ENCODE assay signal across 13 cellular contexts in genomic region chr17:6495450-6496115, GRCh38. TPM values are rescaled to one million over a fixed set of nuclear protein-coding genes. Genes with fewer than 3 reads are reported as not detected.
DNase-seq lines count a peak whose midpoint lies in the region; ATAC-seq and TF ChIP-seq lines count a peak whose summit lies in the region.
"Had no signal": no experiment of that assay in that cellular context is flagged by ENCODE, and none has a peak within 500 bp of the region (broad histone marks: within the 10 kb centered on the region; RNA-seq: fewer than 3 reads in every experiment).

No MANE protein-coding gene starts in this region.

- intact Hi-C loops in A673 (cut with micrococcal nuclease; ENCODE audit: unreplicated experiment) = no loop called here
- intact Hi-C loops in HCT116 (cut with micrococcal nuclease) = no loop called here

- no peak overlapping the region for H3K9ac ChIP-seq in HCT116 (ENCODE audit: low read length)

- TF ChIP-seq CTCF in A673 (conservative IDR thresholded peaks at IDR 0.05; ENCODE audit: low read depth, low read length) = 0 out of 2 replicates have a peak, but pooled peaks have one; percentile 39
- TF ChIP-seq CTCF in HCT116 (IDR thresholded peaks at IDR 0.05 in 2 of 3, conservative IDR thresholded peaks at IDR 0.05 in 1 of 3; ENCODE audit: borderline replicate concordance in 1 of 3, insufficient read depth in 1 of 3, low read depth in 2 of 3, low read length in 2 of 3) = peak in 2 of 3 experiments; percentile 46 to 51; a peak in 4 of 6 replicates
- peak; percentile 13 for TF ChIP-seq CTCF in brain microvascular endothelial cell (IDR thresholded peaks at IDR 0.05; ENCODE audit: low read depth, low read length, missing control alignments)

- POLR2A ChIA-PET in A673 (lab: Charles Lee; ENCODE audit: low non-redundant PET) (interaction anchor here (0.6 to 0.7 kb wide), 2 partner anchors 36 to 73 kb away, joined by 3 to 5 read pairs; no protein-coding TSS in a partner anchor), HCT116 (lab: Charles Lee) (no interaction called here)

- H3K4me2 ChIP-seq in HCT116 (ENCODE audit: low read length) = no peak overlapping the region

- H3K36me3 ChIP-seq in A673 (ENCODE audit: insufficient read depth, low read length, poor library complexity, severe bottlenecking) = no peaks in the 10 kb centered on the region
- no peaks in the 10 kb centered on the region for H3K36me3 ChIP-seq in HCT116 (ENCODE audit: control insufficient read depth in 1 of 2, insufficient read depth in 2 of 2, low read length in 2 of 2)
- H3K36me3 ChIP-seq in brain microvascular endothelial cell (replicated peaks) = no peaks in the 10 kb centered on the region
- H3K36me3 ChIP-seq: upper lobe of left lung had no signal

- RAD21 ChIA-PET in HCT116 (lab: Charles Lee; ENCODE audit: low non-redundant PET in 1 of 2, low total read pairs in 2 of 2, uncharacterized antibody in 2 of 2, unreplicated experiment in 2 of 2) = no interaction called here

- no peak for TF ChIP-seq RAD21 in HCT116 (IDR thresholded peaks at IDR 0.05; ENCODE audit: low read depth)

- H3K27me3 ChIP-seq in A673 (replicated peaks; ENCODE audit: insufficient read depth, low read depth, low read length, poor library complexity) (no peaks in the 10 kb centered on the region), HCT116 (ENCODE audit: insufficient read depth, low read length) (no peaks in the 10 kb centered on the region), brain microvascular endothelial cell (replicated peaks) (no peaks in the 10 kb centered on the region)
- H3K27me3 ChIP-seq: upper lobe of left lung had no signal

- in situ Hi-C loops in brain microvascular endothelial cell (cut with HindIII; ENCODE audit: low pct_ligation_motif_present, low sequenced_read_pairs) = no loop called here

- H3K9me3 ChIP-seq in A673 (ENCODE audit: low read depth, low read length, poor library complexity, severe bottlenecking) (no peaks in the 10 kb centered on the region), HCT116 (ENCODE audit: control insufficient read depth in 1 of 2, insufficient read depth in 1 of 2, low read depth in 1 of 2, low read length in 2 of 2) (no peaks in the 10 kb centered on the region)
- H3K9me3 ChIP-seq: upper lobe of left lung had no signal

- no peaks in the 10 kb centered on the region for H4K20me1 ChIP-seq in HCT116 (ENCODE audit: insufficient read depth)

- H3K4me1 ChIP-seq in A673 (ENCODE audit: insufficient read depth, low read length, poor library complexity, severe bottlenecking) = peaks cover 42% of the 10 kb centered on the region
- no peaks in the 10 kb centered on the region for H3K4me1 ChIP-seq in HCT116 (ENCODE audit: control insufficient read depth in 1 of 2, insufficient read depth in 2 of 2, low read length in 2 of 2)

- no peaks in the 10 kb centered on the region for H3K9me2 ChIP-seq in HCT116 (ENCODE audit: insufficient read depth)

- ATAC-seq in HCT116 (peak; percentile 40; the same call in 1 of the 2 replicates), GM19463 (IDR thresholded peaks at IDR 0.05; ENCODE audit: unreplicated experiment) (no peak)

- H3K4me3 ChIP-seq in A673 (ENCODE audit: low read depth, low read length, poor library complexity, severe bottlenecking) (no peak overlapping the region), HCT116 (replicated peaks in 1 of 2; ENCODE audit: low read depth in 1 of 2, low read length in 2 of 2) (no peak overlapping the region), brain microvascular endothelial cell (ENCODE audit: low read depth, low read length) (no peak overlapping the region)
- H3K4me3 ChIP-seq: upper lobe of left lung had no signal

- no peaks in the 10 kb centered on the region for H3K79me2 ChIP-seq in HCT116 (ENCODE audit: insufficient read depth, low read length)

- BruUV-seq in A673 (replicated peaks; lab: Mats Ljungman, UMichigan) = no TSS peak
- BruUV-seq in HCT116 (replicated peaks; lab: Mats Ljungman, UMichigan) = no TSS peak

- CTCF ChIA-PET in A673 (lab: Charles Lee) (interaction anchor here (0.6 kb wide), 1 partner anchor 22 kb away, joined by 3 read pairs; no protein-coding TSS in a partner anchor), HCT116 (lab: Charles Lee) (no interaction called here)

- no peak for TF ChIP-seq POLR2A in HCT116 (IDR thresholded peaks at IDR 0.05; ENCODE audit: borderline replicate concordance, extremely low read depth, insufficient read depth, insufficient read length)

- DNase-seq in A673 (ENCODE audit: low spot score) = no peak
- no peak for DNase-seq in HCT116 (ENCODE audit: low read depth, low spot score)
- no peak for DNase-seq in brain microvascular endothelial cell
- peak; percentile 55 for DNase-seq in mesenteric fat pad (ENCODE audit: low spot score)
- DNase-seq in NCI-H2196 (lab: John Stamatoyannopoulos, UW; ENCODE audit: unreplicated experiment) = no peak
- no peak for DNase-seq in COLO668 (lab: John Stamatoyannopoulos, UW; ENCODE audit: unreplicated experiment)
- no peak for DNase-seq in NCI-H510A (lab: John Stamatoyannopoulos, UW)
- DNase-seq: activated CD4-positive, alpha-beta T cell treated with anti-CD3 and anti-CD28 coated beads, Interleukin-2, amount 10 ng/mL, durations not matched to agents 7 days and 5 days; activated naive CD4-positive, alpha-beta T cell treated with anti-CD3 and anti-CD28 coated beads, Interleukin-2, amount 50 U/mL, for 16 hours; NCI-H1930 had no signal

- H3K27ac ChIP-seq in A673 (ENCODE audit: low read depth, low read length, poor library complexity, severe bottlenecking) (peak overlapping the region; percentile 80), HCT116 (ENCODE audit: low read depth, low read length) (no peak overlapping the region), brain microvascular endothelial cell (no peak overlapping the region)
- H3K27ac ChIP-seq: upper lobe of left lung had no signal

- no peak overlapping the region for H2AFZ ChIP-seq in HCT116 (ENCODE audit: low read depth, low read length, poor library complexity, severe bottlenecking)

TF ChIP-seq in HCT116, 20 proteins besides CTCF, POLR2A, EP300 and RAD21 (continues in another document):
- TF ChIP-seq SIN3A (IDR thresholded peaks at IDR 0.05; ENCODE audit: low read depth) (no peak), CBX3 (IDR thresholded peaks at IDR 0.05; ENCODE audit: low read depth) (no peak), ZFX (IDR thresholded peaks at IDR 0.05) (no peak), YY1 (IDR thresholded peaks at IDR 0.05; ENCODE audit: extremely low read depth, insufficient replicate concordance, low read depth, low read length) (no peak), SP1 (IDR thresholded peaks at IDR 0.05; ENCODE audit: low read depth) (no peak), ATF3 (IDR thresholded peaks at IDR 0.05) (no peak), FOSL1 (IDR thresholded peaks at IDR 0.05; ENCODE audit: low read depth) (no peak), EZH2phosphoT487 (IDR thresholded peaks at IDR 0.05; ENCODE audit: borderline replicate concordance) (no peak), ZBTB33 (IDR thresholded peaks at IDR 0.05; ENCODE audit: extremely low read depth, insufficient replicate concordance, low read length) (no peak), CEBPB (IDR thresholded peaks at IDR 0.05; ENCODE audit: low read depth) (no peak), JUND (IDR thresholded peaks at IDR 0.05) (no peak), ELF1 (IDR thresholded peaks at IDR 0.05; ENCODE audit: borderline replicate concordance, low read depth) (no peak), TCF7L2 (IDR thresholded peaks at IDR 0.05; ENCODE audit: borderline replicate concordance, extremely low read depth, insufficient read depth, insufficient read length) (no peak), EGR1 (IDR thresholded peaks at IDR 0.05; ENCODE audit: low read depth) (no peak), MAX (IDR thresholded peaks at IDR 0.05) (no peak)

RNA-seq across cellular contexts. Expression of gene PIMREG, which starts 51.3 kb away (rescaled TPM):
- total RNA-seq in A673 (2021) = 90.5 and 107 TPM in 2 replicates
- 57.0 TPM for total RNA-seq in HCT116 (2021; ENCODE audit: unreplicated experiment)
- 32.4 and 49.8 TPM in 2 replicates for polyA plus RNA-seq in HCT116 (2012)
- not detected for total RNA-seq in mesenteric fat pad
- polyA plus RNA-seq: IgD-negative memory B cell had no signal

Comparison
In these comparisons a context has a peak if more than half of its experiments do, and no peak if none do; other contexts are left out.
1. RNA of gene PIMREG, which starts 51.3 kb away (total RNA-seq): 90.5 to 107 TPM in A673 and 57.0 TPM in HCT116 (single experiment); not detected in mesenteric fat pad (single experiment); every median in the first group is over 10 times any median in the second.
2. Peak in every context shown above with its lines, with median percentiles within 50 percentile points of each other: CTCF ChIP-seq.